12 cellular contexts compared by ENCODE assay signal in genomic region chr2:174332607-174333001, GRCh38. TPM values are rescaled to one million over a fixed set of nuclear protein-coding genes. Genes with fewer than 3 reads are reported as not detected.
A peak's percentile ranks its signal among the peaks of the same experiment; 100 is the strongest.
DNase-seq lines count a peak whose midpoint lies in the region; ATAC-seq and TF ChIP-seq lines count a peak whose summit lies in the region.
"Had no signal": no experiment of that assay in that cellular context is flagged by ENCODE, and none has a peak within 500 bp of the region (broad histone marks: within the 10 kb centered on the region; RNA-seq: fewer than 3 reads in every experiment).

No MANE protein-coding gene starts in this region.

- H3K4me3 ChIP-seq in neural progenitor cell: peak overlapping the region; percentile 37
- no peak overlapping the region for H3K4me3 ChIP-seq in left ventricle myocardium inferior

- DNase-seq in DMS 273 (lab: John Stamatoyannopoulos, UW; ENCODE audit: unreplicated experiment) (peak; percentile 31), DMS 273 treated with DMSO at 0.1 percent for 48 hours (lab: John Stamatoyannopoulos, UW) (no peak), M059J (ENCODE audit: low read depth) (peak; percentile 28), neural progenitor cell (ENCODE audit: low spot score) (peak; percentile 80), sciatic nerve (ENCODE audit: low spot score) (no peak), HuH-7 (ENCODE audit: low spot score) (no peak), left ventricle myocardium inferior (no peak)
- no peak for DNase-seq in activated T-helper 1 cell treated with anti-CD3 and anti-CD28 coated beads, Interleukin-12 subunit alpha, Interleukin-12 subunit beta, Interleukin-2, Interleukin-4 antibody, amounts not matched to agents 30 ng/mL and 10 ng/mL and 1 ng/mL, durations not matched to agents 14 hours and 24 hours and 36 hours (ENCODE audit: low spot score)
- DNase-seq: substantia nigra, T1000 had no signal

- H3K27me3 Mint-ChIP-seq in activated T-helper 1 cell treated with anti-CD3 and anti-CD28 coated beads, Interleukin-12 subunit alpha, Interleukin-12 subunit beta, Interleukin-2, Interleukin-4 antibody, amounts not matched to agents 30 ng/mL and 10 ng/mL and 1 ng/mL, durations not matched to agents 14 hours and 24 hours and 36 hours (ENCODE audit: insufficient read depth): peaks cover 74% of the 10 kb centered on the region
- H3K27me3 Mint-ChIP-seq in neural progenitor cell (ENCODE audit: insufficient read depth, low read depth): peaks cover 69% of the 10 kb centered on the region

- no peak overlapping the region for H3K9ac ChIP-seq in neural progenitor cell

- TF ChIP-seq CTCF in neural progenitor cell (IDR thresholded peaks at IDR 0.05) (peak; percentile 17), left ventricle myocardium inferior (IDR thresholded peaks at IDR 0.05; ENCODE audit: borderline replicate concordance) (no peak)

- intact Hi-C loops in activated T-helper 1 cell treated with anti-CD3 and anti-CD28 coated beads, Interleukin-12 subunit alpha, Interleukin-12 subunit beta, Interleukin-2, Interleukin-4 antibody, amounts not matched to agents 30 ng/mL and 10 ng/mL and 1 ng/mL, durations not matched to agents 14 hours and 24 hours and 36 hours (cut with micrococcal nuclease): loop anchor here (1.0 to 5.0 kb wide), 3 partner anchors 9 to 1830 kb away; no protein-coding TSS in a partner anchor
- intact Hi-C loops in sciatic nerve (cut with DNase I): loop anchor here (10.0 kb wide), 1 partner anchor 1762 kb away; the partner anchor contains the start of genes HOXD12 and HOXD13
- intact Hi-C loops in left ventricle myocardium inferior (cut with micrococcal nuclease): no loop called here

- H3K36me3 ChIP-seq in neural progenitor cell (no peaks in the 10 kb centered on the region), left ventricle myocardium inferior (no peaks in the 10 kb centered on the region)

- H3K79me2 ChIP-seq in neural progenitor cell (ENCODE audit: low read depth): no peaks in the 10 kb centered on the region

- H4K20me1 ChIP-seq in neural progenitor cell (ENCODE audit: low read depth): peaks cover 73% of the 10 kb centered on the region

- H3K27ac Mint-ChIP-seq in activated T-helper 1 cell treated with anti-CD3 and anti-CD28 coated beads, Interleukin-12 subunit alpha, Interleukin-12 subunit beta, Interleukin-2, Interleukin-4 antibody, amounts not matched to agents 30 ng/mL and 10 ng/mL and 1 ng/mL, durations not matched to agents 14 hours and 24 hours and 36 hours: peak overlapping the region; percentile 73
- no peak overlapping the region for H3K27ac Mint-ChIP-seq in neural progenitor cell

- H3K36me3 Mint-ChIP-seq in activated T-helper 1 cell treated with anti-CD3 and anti-CD28 coated beads, Interleukin-12 subunit alpha, Interleukin-12 subunit beta, Interleukin-2, Interleukin-4 antibody, amounts not matched to agents 30 ng/mL and 10 ng/mL and 1 ng/mL, durations not matched to agents 14 hours and 24 hours and 36 hours (ENCODE audit: low read depth): no peaks in the 10 kb centered on the region
- no peaks in the 10 kb centered on the region for H3K36me3 Mint-ChIP-seq in neural progenitor cell

- H3F3A ChIP-seq in neural progenitor cell (ENCODE audit: low read depth): peaks cover 57% of the 10 kb centered on the region

- ATAC-seq in sciatic nerve: no peak

- no peak overlapping the region for H2AFZ ChIP-seq in neural progenitor cell (replicated peaks)

- peak overlapping the region; percentile 50 for H3K4me3 Mint-ChIP-seq in activated T-helper 1 cell treated with anti-CD3 and anti-CD28 coated beads, Interleukin-12 subunit alpha, Interleukin-12 subunit beta, Interleukin-2, Interleukin-4 antibody, amounts not matched to agents 30 ng/mL and 10 ng/mL and 1 ng/mL, durations not matched to agents 14 hours and 24 hours and 36 hours
- peak overlapping the region; percentile 81 for H3K4me3 Mint-ChIP-seq in neural progenitor cell

- H3K9me3 ChIP-seq in neural progenitor cell (ENCODE audit: low read depth) (no peaks in the 10 kb centered on the region), left ventricle myocardium inferior (replicated peaks) (no peaks in the 10 kb centered on the region)

- peaks cover 29% of the 10 kb centered on the region for H3K4me1 Mint-ChIP-seq in activated T-helper 1 cell treated with anti-CD3 and anti-CD28 coated beads, Interleukin-12 subunit alpha, Interleukin-12 subunit beta, Interleukin-2, Interleukin-4 antibody, amounts not matched to agents 30 ng/mL and 10 ng/mL and 1 ng/mL, durations not matched to agents 14 hours and 24 hours and 36 hours (ENCODE audit: low read depth)
- H3K4me1 Mint-ChIP-seq in neural progenitor cell: peaks cover 53% of the 10 kb centered on the region

- no peak overlapping the region for H3K27ac ChIP-seq in neural progenitor cell
- H3K27ac ChIP-seq in left ventricle myocardium inferior (replicated peaks): no peak overlapping the region
- H3K27ac ChIP-seq: 22Rv1 had no signal

- peaks cover 100% of the 10 kb centered on the region for H3K27me3 ChIP-seq in neural progenitor cell
- H3K27me3 ChIP-seq in left ventricle myocardium inferior (ENCODE audit: low read depth): peaks cover 100% of the 10 kb centered on the region

- H3K4me1 ChIP-seq in neural progenitor cell (peaks cover 43% of the 10 kb centered on the region), left ventricle myocardium inferior (peaks cover 60% of the 10 kb centered on the region)

- H3K4me2 ChIP-seq in neural progenitor cell: peak overlapping the region; percentile 82

- no peaks in the 10 kb centered on the region for H3K9me3 Mint-ChIP-seq in activated T-helper 1 cell treated with anti-CD3 and anti-CD28 coated beads, Interleukin-12 subunit alpha, Interleukin-12 subunit beta, Interleukin-2, Interleukin-4 antibody, amounts not matched to agents 30 ng/mL and 10 ng/mL and 1 ng/mL, durations not matched to agents 14 hours and 24 hours and 36 hours
- H3K9me3 Mint-ChIP-seq in neural progenitor cell: no peaks in the 10 kb centered on the region

RNA-seq across cellular contexts. Expression of gene SP9, which starts 2.1 kb away (rescaled TPM):
- 0.91 and 1.1 TPM in 2 replicates for total RNA-seq in M059J (2014; rRNA removed; shearing (Covaris generic))
- total RNA-seq in activated T-helper 1 cell treated with anti-CD3 and anti-CD28 coated beads, Interleukin-12 subunit alpha, Interleukin-12 subunit beta, Interleukin-2, Interleukin-4 antibody, amounts not matched to agents 30 ng/mL and 10 ng/mL and 1 ng/mL, durations not matched to agents 14 hours and 24 hours and 36 hours: not detected in 2 replicates
- total RNA-seq in neural progenitor cell (ENCODE audit: low replicate concordance) (not detected in 2 replicates), sciatic nerve (not detected), left ventricle myocardium inferior (not detected)
- total RNA-seq: lung microvascular endothelial cell had no signal

Comparison
In these comparisons a context has a peak if more than half of its experiments do, and no peak if none do; other contexts are left out.
1. DNase-seq: peak in DMS 273 (single experiment), M059J (single experiment) and neural progenitor cell (single experiment); none in DMS 273 treated with DMSO at 0.1 percent for 48 hours (single experiment), activated T-helper 1 cell treated with anti-CD3 and anti-CD28 coated beads, Interleukin-12 subunit alpha, Interleukin-12 subunit beta, Interleukin-2, Interleukin-4 antibody, amounts not matched to agents 30 ng/mL and 10 ng/mL and 1 ng/mL, durations not matched to agents 14 hours and 24 hours and 36 hours (single experiment), sciatic nerve (single experiment), HuH-7 (single experiment) and left ventricle myocardium inferior (single experiment).